12 cellular contexts compared by ENCODE assay signal in genomic region chr10:24826022-24826421, GRCh38.
A peak's percentile ranks its signal among the peaks of the same experiment; 100 is the strongest.
DNase-seq lines count a peak whose midpoint lies in the region; ATAC-seq and TF ChIP-seq lines count a peak whose summit lies in the region.
"Had no signal": no experiment of that assay in that cellular context is flagged by ENCODE, and none has a peak within 500 bp of the region (broad histone marks: within the 10 kb centered on the region; RNA-seq: fewer than 3 reads in every experiment).

No MANE protein-coding gene starts in this region.

- POLR2A ChIA-PET in BJ (lab: Charles Lee), result no interaction called here

- H3K36me3 ChIP-seq in BJ (ENCODE audit: control insufficient read depth, insufficient read depth, low read length), result no peaks in the 10 kb centered on the region
- H3K36me3 ChIP-seq in suprapubic skin, result no peaks in the 10 kb centered on the region
- H3K36me3 ChIP-seq: right lobe of liver, upper lobe of left lung had no signal

- H3K27ac ChIP-seq in suprapubic skin, result no peak overlapping the region
- H3K27ac ChIP-seq: right lobe of liver, upper lobe of left lung had no signal

- TF ChIP-seq CTCF in BJ (IDR thresholded peaks at IDR 0.05; ENCODE audit: insufficient read depth, low read depth, low read length), result no peak
- no peak for TF ChIP-seq CTCF in suprapubic skin (IDR thresholded peaks at IDR 0.05)

- no peaks in the 10 kb centered on the region for H3K9me3 Mint-ChIP-seq in activated T-helper 17 cell treated with anti-CD3 and anti-CD28 coated beads, Interleukin-2, amount 50 U/mL, for 72 hours
- peaks cover 0 to 1% of the 10 kb centered on the region in 2 donors for H3K9me3 Mint-ChIP-seq in stimulated activated naive B cell treated with anti-CD40 and anti-IgM and Interleukin-4, amounts not matched to agents 10 μg/mL and 1 μg/mL and 100 μg/mL, for 72 hours

- no peak for TF ChIP-seq EP300 in suprapubic skin (IDR thresholded peaks at IDR 0.05)

- H3K36me3 Mint-ChIP-seq in activated T-helper 17 cell treated with anti-CD3 and anti-CD28 coated beads, Interleukin-2, amount 50 U/mL, for 72 hours (ENCODE audit: low read depth), result no peaks in the 10 kb centered on the region
- no peaks in the 10 kb centered on the region for H3K36me3 Mint-ChIP-seq in stimulated activated naive B cell treated with anti-CD40 and anti-IgM and Interleukin-4, amounts not matched to agents 10 μg/mL and 1 μg/mL and 100 μg/mL, for 72 hours

- TF ChIP-seq POLR2A in suprapubic skin (IDR thresholded peaks at IDR 0.05), result no peak

- CTCF ChIA-PET in BJ (lab: Yijun Ruan, JAX), result no interaction called here

- peak overlapping the region; percentile 33 for H3K4me3 Mint-ChIP-seq in activated T-helper 17 cell treated with anti-CD3 and anti-CD28 coated beads, Interleukin-2, amount 50 U/mL, for 72 hours
- H3K4me3 Mint-ChIP-seq in stimulated activated naive B cell treated with anti-CD40 and anti-IgM and Interleukin-4, amounts not matched to agents 10 μg/mL and 1 μg/mL and 100 μg/mL, for 72 hours, result no peak overlapping the region

- H3K27me3 ChIP-seq in BJ (ENCODE audit: control insufficient read depth, insufficient read depth, low read length) (no peaks in the 10 kb centered on the region), suprapubic skin (no peaks in the 10 kb centered on the region)
- H3K27me3 ChIP-seq: right lobe of liver, upper lobe of left lung had no signal

- H3K4me3 ChIP-seq in BJ (ENCODE audit: low read depth, low read length), result no peak overlapping the region; the same call in 1 of the 2 replicates
- no peak overlapping the region for H3K4me3 ChIP-seq in suprapubic skin
- H3K4me3 ChIP-seq: right lobe of liver, upper lobe of left lung had no signal

- peak overlapping the region; percentile 58 for H3K27ac Mint-ChIP-seq in activated T-helper 17 cell treated with anti-CD3 and anti-CD28 coated beads, Interleukin-2, amount 50 U/mL, for 72 hours
- no peak overlapping the region for H3K27ac Mint-ChIP-seq in stimulated activated naive B cell treated with anti-CD40 and anti-IgM and Interleukin-4, amounts not matched to agents 10 μg/mL and 1 μg/mL and 100 μg/mL, for 72 hours

- no peaks in the 10 kb centered on the region for H3K9me3 ChIP-seq in suprapubic skin
- H3K9me3 ChIP-seq: right lobe of liver, upper lobe of left lung had no signal

- DNase-seq in BJ (ENCODE audit: low read depth), result peak; percentile 71
- DNase-seq in H4 (ENCODE audit: low spot score), result peak; percentile 33
- peak; percentile 14 for DNase-seq in hepatic stellate cell (ENCODE audit: low spot score)
- no peak for DNase-seq in stimulated activated naive B cell treated with anti-CD40 and anti-IgM and Interleukin-4, amounts not matched to agents 10 μg/mL and 1 μg/mL and 100 μg/mL, for 72 hours
- DNase-seq in suprapubic skin (ENCODE audit: low spot score in 2 of 2), result no peak
- DNase-seq in HuH-7.5 (ENCODE audit: low spot score), result no peak
- no peak for DNase-seq in NK-92 treated with Interleukin-12 subunit alpha and Interleukin-12 subunit beta, amount 100 ng/mL, for 24 hours (lab: John Stamatoyannopoulos, UW)
- DNase-seq: activated CD8-positive, alpha-beta memory T cell treated with anti-CD3 and anti-CD28 coated beads, Interleukin-2, amount 50 U/mL, for 4 hours; NCI-H748 treated with DMSO at 0.1 percent for 48 hours; right lobe of liver had no signal

- H3K27me3 Mint-ChIP-seq in activated T-helper 17 cell treated with anti-CD3 and anti-CD28 coated beads, Interleukin-2, amount 50 U/mL, for 72 hours, result no peaks in the 10 kb centered on the region
- H3K27me3 Mint-ChIP-seq in stimulated activated naive B cell treated with anti-CD40 and anti-IgM and Interleukin-4, amounts not matched to agents 10 μg/mL and 1 μg/mL and 100 μg/mL, for 72 hours, result no peaks in the 10 kb centered on the region

- 8% methylated on average over 4 of the region's 4 CpGs for WGBS in suprapubic skin

- peak; percentile 33 for ATAC-seq in activated T-helper 17 cell treated with anti-CD3 and anti-CD28 coated beads, Interleukin-2, amount 50 U/mL, for 72 hours (replicated peaks)
- ATAC-seq in stimulated activated naive B cell treated with anti-CD40 and anti-IgM and Interleukin-4, amounts not matched to agents 10 μg/mL and 1 μg/mL and 100 μg/mL, for 72 hours (replicated peaks), result no peak
- ATAC-seq: right lobe of liver had no signal

- peaks cover 9% of the 10 kb centered on the region for H3K4me1 ChIP-seq in suprapubic skin
- H3K4me1 ChIP-seq: right lobe of liver had no signal

- H3K4me1 Mint-ChIP-seq in activated T-helper 17 cell treated with anti-CD3 and anti-CD28 coated beads, Interleukin-2, amount 50 U/mL, for 72 hours, result peaks cover 29% of the 10 kb centered on the region
- H3K4me1 Mint-ChIP-seq in stimulated activated naive B cell treated with anti-CD40 and anti-IgM and Interleukin-4, amounts not matched to agents 10 μg/mL and 1 μg/mL and 100 μg/mL, for 72 hours, result peaks cover 0 to 9% of the 10 kb centered on the region in 2 donors

Comparison
In these comparisons a context has a peak if more than half of its experiments do, and no peak if none do; other contexts are left out.
1. DNase-seq: peak in BJ (single experiment), H4 (single experiment) and hepatic stellate cell (single experiment); none in stimulated activated naive B cell treated with anti-CD40 and anti-IgM and Interleukin-4, amounts not matched to agents 10 μg/mL and 1 μg/mL and 100 μg/mL, for 72 hours (single experiment), suprapubic skin (0 of 2), HuH-7.5 (single experiment) and NK-92 treated with Interleukin-12 subunit alpha and Interleukin-12 subunit beta, amount 100 ng/mL, for 24 hours (single experiment).